27 cellular contexts compared by ENCODE assay signal in genomic region chr6:44397424-44398169, GRCh38. TPM values are rescaled to one million over a fixed set of nuclear protein-coding genes. Genes with fewer than 3 reads are reported as not detected.
DNase-seq lines count a peak whose midpoint lies in the region; ATAC-seq and TF ChIP-seq lines count a peak whose summit lies in the region.
"Had no signal": no experiment of that assay in that cellular context is flagged by ENCODE, and none has a peak within 500 bp of the region (broad histone marks: within the 10 kb centered on the region; RNA-seq: fewer than 3 reads in every experiment).

No MANE protein-coding gene starts in this region.

- no peak for DNase-seq in GM12865 (ENCODE audit: low read depth)
- DNase-seq in OCI-M1 (lab: John Stamatoyannopoulos, UW) = peak; percentile 15
- no peak for DNase-seq in endodermal cell
- no peak for DNase-seq in psoas muscle
- no peak for DNase-seq in GF-D8 (lab: John Stamatoyannopoulos, UW)
- DNase-seq: activated B cell treated with CpG ODN at 0.5 μM for 24 hours; activated CD4-positive, alpha-beta T cell treated with anti-CD3 and anti-CD28 coated beads, Interleukin-2, amount 50 U/mL, for 48 hours; activated gamma-delta T cell; activated T-cell treated with anti-CD3 and anti-CD28 coated beads for 4 hours; CD8-positive, alpha-beta memory T cell; foreskin keratinocyte; HCEC 1CT; kidney; naive thymus-derived CD4-positive, alpha-beta T cell; NCI-H146; NCI-H2171; NCI-H526 treated with DMSO at 0.1 percent for 48 hours; ovary; stimulated activated naive CD4-positive, alpha-beta T cell treated with Interleukin-2 at 50 U/mL for 16 hours; thyroid gland had no signal

- no peaks in the 10 kb centered on the region for H3K27me3 Mint-ChIP-seq in endodermal cell (ENCODE audit: insufficient read depth)
- H3K27me3 Mint-ChIP-seq: activated B cell treated with CpG ODN at 0.5 μM for 24 hours; CD8-positive, alpha-beta memory T cell; memory B cell; naive thymus-derived CD4-positive, alpha-beta T cell had no signal

- TF ChIP-seq CTCF in GM12865 (IDR thresholded peaks at IDR 0.05; ENCODE audit: insufficient read depth, low read depth, low read length, missing control alignments) (peak; percentile 11), endodermal cell (conservative IDR thresholded peaks at IDR 0.05) (peak; percentile 43), psoas muscle (IDR thresholded peaks at IDR 0.05) (no peak)

- no peak overlapping the region for H3K4me3 Mint-ChIP-seq in endodermal cell
- H3K4me3 Mint-ChIP-seq: activated B cell treated with CpG ODN at 0.5 μM for 24 hours; CD8-positive, alpha-beta memory T cell; memory B cell; naive thymus-derived CD4-positive, alpha-beta T cell; T-helper 2 cell treated with Interferon-gamma antibody and Interleukin-4, amounts not matched to agents 5 μg/mL and 100 μg/mL, for 36 hours had no signal

- H3K36me3 Mint-ChIP-seq in endodermal cell (ENCODE audit: low read depth) = peaks cover 78% of the 10 kb centered on the region

- no peak overlapping the region for H3K27ac Mint-ChIP-seq in endodermal cell
- H3K27ac Mint-ChIP-seq: activated B cell treated with CpG ODN at 0.5 μM for 24 hours; memory B cell; T-helper 2 cell treated with Interferon-gamma antibody and Interleukin-4, amounts not matched to agents 5 μg/mL and 100 μg/mL, for 36 hours had no signal

- H3K4me1 Mint-ChIP-seq in endodermal cell = peaks cover 9% of the 10 kb centered on the region
- H3K4me1 Mint-ChIP-seq: activated B cell treated with CpG ODN at 0.5 μM for 24 hours had no signal

- H3K36me3 ChIP-seq in endodermal cell (ENCODE audit: control insufficient read depth, insufficient read depth, low read length) (peaks cover 81% of the 10 kb centered on the region), psoas muscle (ENCODE audit: insufficient read depth in 1 of 2, low read depth in 1 of 2) (peaks cover 3 to 72% of the 10 kb centered on the region in 2 donors)
- H3K36me3 ChIP-seq: ovary had no signal

- WGBS in endodermal cell (ENCODE audit: insufficient coverage in 1 of 2, insufficient read length in 1 of 2), 2 experiments = 92 to 100% methylated on average over 1 of the region's 1 CpG
- 43 to 63% (median 53%) methylated on average over 1 of the region's 1 CpG for WGBS in psoas muscle, 3 donors

- H3K4me1 ChIP-seq in endodermal cell (ENCODE audit: control insufficient read depth, insufficient read depth, low read length) = peaks cover 11% of the 10 kb centered on the region
- H3K4me1 ChIP-seq in psoas muscle = peaks cover 18% of the 10 kb centered on the region
- H3K4me1 ChIP-seq: foreskin keratinocyte, SJSA1, thyroid gland had no signal

- H3K9me3 Mint-ChIP-seq in endodermal cell = no peaks in the 10 kb centered on the region
- H3K9me3 Mint-ChIP-seq: activated B cell treated with CpG ODN at 0.5 μM for 24 hours; CD8-positive, alpha-beta memory T cell; memory B cell; T-helper 2 cell treated with Interferon-gamma antibody and Interleukin-4, amounts not matched to agents 5 μg/mL and 100 μg/mL, for 36 hours had no signal

- intact Hi-C loops in psoas muscle (cut with DNase I) = no loop called here

- no peak overlapping the region for H3K9ac ChIP-seq in endodermal cell (ENCODE audit: extremely low read depth, low read length, poor library complexity, severe bottlenecking)

- ATAC-seq in psoas muscle (peak in 3 of 4 donors; percentile 41 to 72 (median 59)), HG02981 (IDR thresholded peaks at IDR 0.05; ENCODE audit: unreplicated experiment) (no peak), GM18511 (IDR thresholded peaks at IDR 0.05; ENCODE audit: unreplicated experiment) (no peak)
- ATAC-seq: foreskin keratinocyte; naive thymus-derived CD4-positive, alpha-beta T cell had no signal

- H3K4me3 ChIP-seq in GM12865 (ENCODE audit: low read depth, low read length) = no peak overlapping the region
- H3K4me3 ChIP-seq in endodermal cell (ENCODE audit: low read length) = no peak overlapping the region
- no peak overlapping the region for H3K4me3 ChIP-seq in psoas muscle
- H3K4me3 ChIP-seq: ovary, SJSA1, thyroid gland had no signal

- H3K9me3 ChIP-seq in endodermal cell (ENCODE audit: control insufficient read depth, low read length) (no peaks in the 10 kb centered on the region), psoas muscle (no peaks in the 10 kb centered on the region)
- H3K9me3 ChIP-seq: ovary, SJSA1, thyroid gland had no signal

- H3K27ac ChIP-seq in endodermal cell (ENCODE audit: low read depth, low read length) = no peak overlapping the region
- H3K27ac ChIP-seq in psoas muscle = peak overlapping the region; percentile 7
- H3K27ac ChIP-seq: foreskin keratinocyte, ovary, SJSA1, thyroid gland had no signal

- H3K27me3 ChIP-seq in endodermal cell (ENCODE audit: control insufficient read depth, insufficient read depth, low read length, poor library complexity, severe bottlenecking) (no peaks in the 10 kb centered on the region), psoas muscle (ENCODE audit: insufficient read depth in 3 of 3, low read length in 2 of 3) (no peaks in the 10 kb centered on the region)
- H3K27me3 ChIP-seq: foreskin keratinocyte, ovary, SJSA1, thyroid gland had no signal

RNA-seq across cellular contexts. Expression of gene CDC5L, which starts 10.1 kb away (rescaled TPM):
- total RNA-seq in endodermal cell = 10 to 100 TPM; 28.9 to 30.5 TPM
- 28.9 TPM for polyA plus RNA-seq in endodermal cell (2013, experiment 1 of 2)
- 29.1 TPM for polyA plus RNA-seq in endodermal cell (2013, experiment 2 of 2)
- 10 to 100 TPM; 27.4 to 33.3 (median 30.2) TPM for total RNA-seq in psoas muscle
- polyA plus RNA-seq in psoas muscle = 10 to 100 TPM; 10.9 to 21.0 (median 11.6) TPM

RNA-seq across cellular contexts. Expression of gene SPATS1, which starts 55.1 kb away (rescaled TPM):
- total RNA-seq in endodermal cell = not detected
- polyA plus RNA-seq in endodermal cell (2013, experiment 1 of 2) = not detected
- polyA plus RNA-seq in endodermal cell (2013, experiment 2 of 2) = not detected
- total RNA-seq in psoas muscle = not detected
- polyA plus RNA-seq in psoas muscle = not detected
- total RNA-seq: activated B cell treated with CpG ODN at 0.5 μM for 24 hours; bronchial epithelial cell; CD8-positive, alpha-beta memory T cell; epithelial cell of proximal tubule; foreskin keratinocyte; kidney; naive thymus-derived CD4-positive, alpha-beta T cell; SJSA1; thyroid gland had no signal
- polyA plus RNA-seq: CD8-positive, alpha-beta memory T cell; foreskin keratinocyte; naive thymus-derived CD4-positive, alpha-beta T cell; ovary had no signal

Comparison
In these comparisons a context has a peak if more than half of its experiments do, and no peak if none do; other contexts are left out.
1. ATAC-seq: peak in psoas muscle (3 of 4); none in HG02981 (single experiment) and GM18511 (single experiment).